Comparison of ENCODE assay signal across 20 cellular contexts in genomic region chr10:110995301-110995700, GRCh38.
DNase-seq lines count a peak whose midpoint lies in the region; ATAC-seq, FAIRE-seq and TF ChIP-seq lines count a peak whose summit lies in the region.
"Had no signal": no experiment of that assay in that cellular context is flagged by ENCODE, and none has a peak within 500 bp of the region (broad histone marks: within the 10 kb centered on the region; RNA-seq: fewer than 3 reads in every experiment).

No MANE protein-coding gene starts in this region.

- H3K4me2 ChIP-seq in K562 (ENCODE audit: insufficient read depth, low read length) (no peak overlapping the region), mesendoderm (ENCODE audit: low read length) (no peak overlapping the region)
- H3K4me2 ChIP-seq: BLaER1 had no signal

- intact Hi-C loops in K562 (cut with micrococcal nuclease), result no loop called here

- TF ChIP-seq EP300 in K562 (IDR thresholded peaks at IDR 0.05; ENCODE audit: low read length), result no peak

- no peaks in the 10 kb centered on the region for H3K79me1 ChIP-seq in mesendoderm (ENCODE audit: low read length)

- H2BK5ac ChIP-seq in mesendoderm (ENCODE audit: low read length), result no peak overlapping the region

- H3K9me1 ChIP-seq in K562 (ENCODE audit: control insufficient read depth, insufficient read depth, low read length), result no peaks in the 10 kb centered on the region

- 44% methylated on average over 2 of the region's 2 CpGs for WGBS in K562 (ENCODE audit: insufficient coverage, low coverage, missing lambda C conversion rate)
- no CpG with 5 or more reads among the region's 2 CpGs for WGBS in mesendoderm (ENCODE audit: extremely low coverage, insufficient coverage, low lambda C conversion rate)

- no peak overlapping the region for H3K56ac ChIP-seq in mesendoderm (ENCODE audit: low read length)

- in situ Hi-C loops in K562 (cut with MboI), result no loop called here

- TF ChIP-seq POLR2A in GM12891 (IDR thresholded peaks at IDR 0.05; ENCODE audit: low read depth, low read length), result no peak
- no peak for TF ChIP-seq POLR2A in K562 (conservative IDR thresholded peaks at IDR 0.05)
- TF ChIP-seq POLR2A in erythroblast (IDR thresholded peaks at IDR 0.05; ENCODE audit: low read length), result no peak

- H2BK120ac ChIP-seq in mesendoderm (ENCODE audit: low read depth, low read length), result no peak overlapping the region

- H3K36me3 ChIP-seq in K562 (ENCODE audit: control insufficient read depth, insufficient read depth, low read length) (peaks cover 2% of the 10 kb centered on the region; the same call in 2 of the 3 replicates), mesendoderm (ENCODE audit: control insufficient read depth, insufficient read depth, low read length) (no peaks in the 10 kb centered on the region)

- ATAC-seq in K562, result peak; percentile 48; the same call in 2 of the 3 replicates
- no peak for ATAC-seq in GM21526 (IDR thresholded peaks at IDR 0.05; ENCODE audit: low FRiP score, unreplicated experiment)

- H3K27me3 ChIP-seq in K562 (ENCODE audit: control insufficient read depth in 2 of 2, insufficient read depth in 2 of 2, low read length in 2 of 2), result no peaks in the 10 kb centered on the region
- no peaks in the 10 kb centered on the region for H3K27me3 ChIP-seq in mesendoderm (ENCODE audit: insufficient read depth, low read length, poor library complexity)
- H3K27me3 ChIP-seq: BLaER1 had no signal

- H3K23ac ChIP-seq in mesendoderm (ENCODE audit: low read length), result no peak overlapping the region

- H3K9ac ChIP-seq in K562 (ENCODE audit: insufficient read depth in 1 of 2, low read depth in 2 of 2, low read length in 2 of 2) (no peak overlapping the region), mesendoderm (ENCODE audit: low read length) (no peak overlapping the region)
- H3K9ac ChIP-seq: BLaER1, GM23248 had no signal

- DNase-seq in GM12891 (ENCODE audit: insufficient read length, low spot score), result no peak
- DNase-seq in K562 (ENCODE audit: extremely low read depth in 1 of 4, low spot score in 3 of 4), result no peak
- DNase-seq in erythroblast (lab: John Stamatoyannopoulos, UW), result peak; percentile 9 to 17
- DNase-seq in mesendoderm, result peak; percentile 91
- DNase-seq in dedifferentiated amniotic fluid mesenchymal stem cell (ENCODE audit: extremely low spot score), result no peak
- DNase-seq in NCI-H226, result no peak
- no peak for DNase-seq in GF-D8 (lab: John Stamatoyannopoulos, UW)
- DNase-seq: 8988T; AML-193; Caco-2; CD8-positive, alpha-beta memory T cell; DND-41; GM23248; H7; IMR-90 had no signal

- H3K4me3 ChIP-seq in K562, result no peak overlapping the region
- no peak overlapping the region for H3K4me3 ChIP-seq in mesendoderm (ENCODE audit: low read length)
- H3K4me3 ChIP-seq: BLaER1, GM23248 had no signal

- H3K9me3 ChIP-seq in K562 (replicated peaks; ENCODE audit: control insufficient read depth, insufficient read depth, low read depth, low read length), result no peaks in the 10 kb centered on the region
- H3K9me3 ChIP-seq: BLaER1, Caco-2 had no signal

- H3K4me1 ChIP-seq in K562 (replicated peaks in 1 of 2; ENCODE audit: control insufficient read depth in 2 of 2, insufficient read depth in 2 of 2, low read length in 2 of 2), result no peaks in the 10 kb centered on the region
- no peaks in the 10 kb centered on the region for H3K4me1 ChIP-seq in mesendoderm (ENCODE audit: control insufficient read depth, low read depth, low read length)
- H3K4me1 ChIP-seq: Caco-2 had no signal

- FAIRE-seq in GM12891 (lab: Jason Lieb, UNC), result peak; percentile 40
- no peak for FAIRE-seq in K562 (lab: Jason Lieb, UNC)
- FAIRE-seq: GM12892, GM19239 had no signal

- no peaks in the 10 kb centered on the region for H4K20me1 ChIP-seq in K562 (replicated peaks; ENCODE audit: control insufficient read depth, insufficient read depth, low read length)

- H3K4ac ChIP-seq in mesendoderm (ENCODE audit: low read depth, low read length), result no peak overlapping the region

- no peak for TF ChIP-seq CTCF in K562 (IDR thresholded peaks at IDR 0.05 in 2 of 3, conservative IDR thresholded peaks at IDR 0.05 in 1 of 3; ENCODE audit: insufficient read depth in 2 of 3, low read depth in 1 of 3, low read length in 3 of 3)

- H3K79me2 ChIP-seq in K562 (ENCODE audit: control insufficient read depth, insufficient read depth, low read length), result no peaks in the 10 kb centered on the region; the same call in 2 of the 3 replicates
- H3K79me2 ChIP-seq in mesendoderm (ENCODE audit: control insufficient read depth, insufficient read depth, low read length), result no peaks in the 10 kb centered on the region

- no peak overlapping the region for H3K18ac ChIP-seq in mesendoderm (ENCODE audit: low read length)

- no peak overlapping the region for H2AFZ ChIP-seq in K562 (ENCODE audit: low read depth, low read length)
- H2AFZ ChIP-seq: GM23248 had no signal

- H2BK15ac ChIP-seq in mesendoderm (replicated peaks; ENCODE audit: low read depth), result no peak overlapping the region

- H4K8ac ChIP-seq in mesendoderm (ENCODE audit: low read depth, low read length), result no peak overlapping the region

- TF ChIP-seq RAD21 in K562 (CRISPR knock-in tag; conservative IDR thresholded peaks at IDR 0.05 in 1 of 2, IDR thresholded peaks at IDR 0.05 in 1 of 2), result no peak

- CTCF ChIA-PET in K562 (lab: Yijun Ruan, JAX; ENCODE audit: low intra/inter-chr PET ratio), result no interaction called here

- H4K5ac ChIP-seq in mesendoderm (ENCODE audit: low read length), result no peak overlapping the region

- POLR2A ChIA-PET in K562 (lab: Yijun Ruan, JAX), result interaction anchor here (1.5 kb wide), 1 partner anchor 77 kb away, joined by 6 read pairs; the partner anchor contains the start of gene BBIP1

- BruUV-seq in K562 (replicated peaks; lab: Mats Ljungman, UMichigan), result no TSS peak

- H3K27ac ChIP-seq in K562 (ENCODE audit: extremely low read depth, low read depth, low read length) (no peak overlapping the region), mesendoderm (ENCODE audit: low read depth, low read length) (no peak overlapping the region)
- H3K27ac ChIP-seq: BLaER1, GM23248, HL-60 had no signal

- H2AK5ac ChIP-seq in mesendoderm (ENCODE audit: low read length), result no peak overlapping the region

TF ChIP-seq in GM12891, 5 proteins besides CTCF, POLR2A, EP300 and RAD21:
- TF ChIP-seq PAX5 (IDR thresholded peaks at IDR 0.05; ENCODE audit: insufficient read depth, low read length, severe bottlenecking) (no peak), TAF1 (IDR thresholded peaks at IDR 0.05; ENCODE audit: low read depth, low read length) (no peak), SPI1 (IDR thresholded peaks at IDR 0.05; ENCODE audit: low read depth, low read length) (no peak), POLR2AphosphoS5 (IDR thresholded peaks at IDR 0.05; ENCODE audit: low read depth, low read length) (no peak), POU2F2 (IDR thresholded peaks at IDR 0.05; ENCODE audit: low read depth, low read length) (no peak)

TF ChIP-seq in K562, 482 proteins besides CTCF, POLR2A, EP300 and RAD21:
- TF ChIP-seq HMBOX1 (IDR thresholded peaks at IDR 0.05), result peak; percentile 19; the same call in 1 of the 2 replicates
- no peak for TF ChIP-seq LCOR (CRISPR knock-in tag; IDR thresholded peaks at IDR 0.05)

Comparison
In these comparisons a context has a peak if more than half of its experiments do, and no peak if none do; other contexts are left out.
1. DNase-seq: peak in erythroblast (2 of 2) and mesendoderm (single experiment); none in GM12891 (single experiment), K562 (0 of 4), dedifferentiated amniotic fluid mesenchymal stem cell (single experiment), NCI-H226 (single experiment) and GF-D8 (single experiment).